In the genomic region with DNA sequence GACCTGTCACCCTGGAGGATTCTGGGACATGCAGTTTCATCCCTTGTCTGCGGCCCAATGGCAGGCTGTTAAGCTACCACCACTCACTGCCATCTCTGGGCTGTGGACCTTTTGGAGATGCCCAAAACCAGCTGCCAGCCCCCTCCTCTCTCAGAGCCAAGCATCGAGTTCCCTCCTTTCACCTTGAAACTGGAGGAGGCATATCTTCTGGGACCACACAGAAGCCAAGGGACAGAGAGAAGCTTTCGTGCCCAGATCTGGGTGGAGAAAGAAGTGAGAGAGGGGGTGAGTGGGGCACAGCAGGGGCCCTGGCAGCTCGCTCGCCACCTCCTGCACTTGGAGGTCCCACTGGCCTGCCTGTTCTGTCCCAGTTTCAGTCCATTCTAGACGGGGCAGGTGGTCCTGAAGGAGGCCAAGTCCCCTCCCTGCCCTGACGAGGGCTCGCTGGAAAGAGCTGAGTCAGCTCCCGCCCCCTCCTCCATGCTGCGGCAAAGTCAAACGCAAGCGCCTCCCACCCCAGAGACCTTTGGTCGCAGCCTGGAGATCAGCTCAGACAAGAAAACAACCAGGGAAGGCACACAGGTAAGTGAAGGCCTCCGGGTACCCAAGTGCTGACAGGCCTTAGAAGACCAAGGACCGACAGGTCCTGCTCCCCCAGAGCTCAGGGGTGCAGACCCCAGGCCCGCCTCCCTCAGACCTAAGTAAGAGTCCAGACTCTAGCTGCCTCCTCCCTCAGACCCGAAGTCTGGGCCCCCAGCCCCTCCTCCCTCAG, we compare ENCODE assay signal across 10 cellular contexts. TPM values are rescaled to one million over a fixed set of nuclear protein-coding genes. Genes with fewer than 3 reads are reported as not detected.
DNase-seq lines count a peak whose midpoint lies in the region; ATAC-seq and TF ChIP-seq lines count a peak whose summit lies in the region.
"Had no signal": no experiment of that assay in that cellular context is flagged by ENCODE, and none has a peak within 500 bp of the region (broad histone marks: within the 10 kb centered on the region; RNA-seq: fewer than 3 reads in every experiment).

No MANE protein-coding gene starts in this region.

- BruUV-seq in Caco-2 (replicated peaks; lab: Mats Ljungman, UMichigan): no TSS peak

- H3K4me3 ChIP-seq in Caco-2 (ENCODE audit: low read depth, low read length) (peak overlapping the region; percentile 28), HUES6 (ENCODE audit: low read depth, low read length) (peak overlapping the region; percentile 12; the same call in 1 of the 2 replicates), mucosa of rectum (ENCODE audit: low read length in 2 of 2) (peak overlapping the region; percentile 1 to 44)
- H3K4me3 ChIP-seq: lower lobe of right lung, SJSA1 had no signal

- H3K9ac ChIP-seq in HUES6 (ENCODE audit: low read length) (peak overlapping the region; percentile 1), mucosa of rectum (ENCODE audit: low read depth in 1 of 2, low read length in 2 of 2) (peak overlapping the region; percentile 56 to 58)

- H3K4me3 Mint-ChIP-seq in Caco-2 (ENCODE audit: unreplicated experiment): peak overlapping the region; percentile 30

- POLR2A ChIA-PET in Caco-2 (lab: Charles Lee): interaction anchor here (0.5 to 2.3 kb wide), 10 partner anchors 10 to 321 kb away, joined by 3 to 19 read pairs (median 4); a partner anchor contains a TSS

- H3K4me1 ChIP-seq in Caco-2: peaks cover 25% of the 10 kb centered on the region
- peaks cover 24% of the 10 kb centered on the region for H3K4me1 ChIP-seq in HUES6 (ENCODE audit: control insufficient read depth, insufficient read depth, low read length)
- peaks cover 20 to 25% of the 10 kb centered on the region in 2 donors for H3K4me1 ChIP-seq in mucosa of rectum (ENCODE audit: control insufficient read depth in 2 of 2, insufficient read depth in 2 of 2, low read length in 2 of 2)

- peaks cover 55% of the 10 kb centered on the region for H3K36me3 Mint-ChIP-seq in Caco-2 (ENCODE audit: insufficient read depth, unreplicated experiment)

- H3K36me3 ChIP-seq in Caco-2 (ENCODE audit: control insufficient read depth, insufficient read depth, low read length) (no peaks in the 10 kb centered on the region), HUES6 (ENCODE audit: control insufficient read depth, insufficient read depth, low read length) (no peaks in the 10 kb centered on the region), mucosa of rectum (ENCODE audit: control insufficient read depth in 2 of 2, insufficient read depth in 2 of 2, low read length in 2 of 2) (no peaks in the 10 kb centered on the region)

- DNase-seq in Caco-2 (peak; percentile 83 to 85), EL (no peak), RPMI8226 (no peak), 8988T (no peak)
- DNase-seq: lower lobe of right lung had no signal

- H3K9me3 Mint-ChIP-seq in Caco-2 (ENCODE audit: unreplicated experiment): no peaks in the 10 kb centered on the region

- H3K9me3 ChIP-seq in Caco-2: no peaks in the 10 kb centered on the region
- H3K9me3 ChIP-seq in HUES6 (ENCODE audit: control insufficient read depth, insufficient read depth, low read depth, low read length): no peaks in the 10 kb centered on the region
- H3K9me3 ChIP-seq in mucosa of rectum (ENCODE audit: control insufficient read depth in 2 of 2, low read length in 2 of 2): no peaks in the 10 kb centered on the region
- H3K9me3 ChIP-seq: lower lobe of right lung, SJSA1 had no signal

- no peak for ATAC-seq in HG02885 (IDR thresholded peaks at IDR 0.05; ENCODE audit: poor library complexity, unreplicated experiment)
- ATAC-seq: lower lobe of right lung had no signal

- intact Hi-C loops in Caco-2 (cut with micrococcal nuclease; ENCODE audit: unreplicated experiment): loop anchor here (1.0 kb wide), 1 partner anchor 12 kb away; no protein-coding TSS in a partner anchor

- H3K27me3 ChIP-seq in Caco-2 (replicated peaks; ENCODE audit: control insufficient read depth, insufficient read depth, low read length) (no peaks in the 10 kb centered on the region), HUES6 (ENCODE audit: control insufficient read depth, insufficient read depth, low read length) (peaks cover 11% of the 10 kb centered on the region), mucosa of rectum (ENCODE audit: control insufficient read depth in 2 of 2, insufficient read depth in 2 of 2, low read length in 2 of 2) (no peaks in the 10 kb centered on the region)
- H3K27me3 ChIP-seq: SJSA1 had no signal

- no peak overlapping the region for H3K27ac ChIP-seq in HUES6 (ENCODE audit: low read depth, low read length)
- peak overlapping the region; percentile 51 for H3K27ac ChIP-seq in cingulate gyrus (ENCODE audit: low read depth, low read length)
- H3K27ac ChIP-seq in mucosa of rectum (ENCODE audit: low read depth in 2 of 2, low read length in 2 of 2): peak overlapping the region; percentile 59 to 79
- H3K27ac ChIP-seq: lower lobe of right lung, SJSA1 had no signal

- peak overlapping the region; percentile 7 for H3K27ac Mint-ChIP-seq in Caco-2 (ENCODE audit: unreplicated experiment)

- CTCF ChIA-PET in Caco-2 (lab: Charles Lee): interaction anchor here (0.5 to 5.7 kb wide), 11 partner anchors 11 to 959 kb away, joined by 3 to 77 read pairs (median 5); a partner anchor contains a TSS

- H3K27me3 Mint-ChIP-seq in Caco-2 (ENCODE audit: insufficient read depth, unreplicated experiment): no peaks in the 10 kb centered on the region

- peaks cover 30% of the 10 kb centered on the region for H3K4me1 Mint-ChIP-seq in Caco-2 (ENCODE audit: low read depth, unreplicated experiment)

- no peak for TF ChIP-seq CTCF in Caco-2 (IDR thresholded peaks at IDR 0.05; ENCODE audit: insufficient read depth in 1 of 2, low read depth in 1 of 2, low read length in 1 of 2, severe bottlenecking in 1 of 2, unreplicated experiment in 1 of 2)

RNA-seq across cellular contexts. Expression of a gene that starts 3.8 kb away (rescaled TPM):
- total RNA-seq in Caco-2 (2022): 106 and 109 TPM in 2 replicates

RNA-seq across cellular contexts. Expression of a gene that starts 29.3 kb away (rescaled TPM):
- total RNA-seq in Caco-2 (2022): 27.8 and 30.8 TPM in 2 replicates
- total RNA-seq: SJSA1 had no signal

RNA-seq across cellular contexts. Expression of a gene that starts 51.7 kb away (rescaled TPM):
- total RNA-seq in Caco-2 (2022): 1.9 and 3.0 TPM in 2 replicates
- total RNA-seq: lower lobe of right lung, SJSA1 had no signal

RNA-seq across cellular contexts. Expression of a gene that starts 54.6 kb away (rescaled TPM):
- 26.1 and 30.5 TPM in 2 replicates for total RNA-seq in Caco-2 (2022)
- total RNA-seq: SJSA1 had no signal

Comparison
In these comparisons a context has a peak if more than half of its experiments do, and no peak if none do; other contexts are left out.
1. DNase-seq: peak in Caco-2 (2 of 2); none in EL (single experiment), RPMI8226 (single experiment) and 8988T (single experiment).
2. Peak in every context shown above with its lines, with median percentiles within 50 percentile points of each other: H3K4me3 ChIP-seq.